ENCODE assay signal across 9 cellular contexts in the genomic region with DNA sequence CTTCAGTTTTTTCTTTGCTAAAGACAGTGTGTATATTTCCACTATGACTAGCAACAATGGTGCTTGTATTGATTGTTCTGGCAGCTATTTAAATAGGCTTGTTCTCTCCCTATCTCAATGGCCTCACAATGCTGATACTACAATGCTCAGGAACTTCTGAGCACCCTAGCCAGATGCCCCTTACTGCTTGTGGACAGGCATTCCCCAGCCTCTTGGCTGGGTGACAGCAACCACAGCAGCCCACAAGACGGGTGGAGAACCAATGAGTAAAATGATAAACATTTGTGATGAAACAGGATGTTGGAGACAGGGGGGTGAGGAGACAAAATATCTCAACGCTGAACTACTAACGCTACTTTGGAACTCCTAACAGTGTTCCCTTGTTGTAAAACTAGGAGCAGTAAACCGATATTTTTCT. TPM values are rescaled to one million over a fixed set of nuclear protein-coding genes. Genes with fewer than 3 reads are reported as not detected.
DNase-seq lines count a peak whose midpoint lies in the region; ATAC-seq and TF ChIP-seq lines count a peak whose summit lies in the region.
"Had no signal": no experiment of that assay in that cellular context is flagged by ENCODE, and none has a peak within 500 bp of the region (broad histone marks: within the 10 kb centered on the region; RNA-seq: fewer than 3 reads in every experiment).

No MANE protein-coding gene starts in this region.

- no peaks in the 10 kb centered on the region for H3K36me3 ChIP-seq in adipocyte (ENCODE audit: control insufficient read depth, insufficient read depth, low read length, severe bottlenecking)

- DNase-seq in AG10803 (ENCODE audit: low read depth) (peak; percentile 99), SW 1271 (lab: John Stamatoyannopoulos, UW) (peak; percentile 91 to 97), adipocyte (ENCODE audit: low read depth) (peak; percentile 96), islet precursor cell (peak; percentile 73), type B pancreatic cell (ENCODE audit: extremely low spot score, unreplicated experiment) (no peak)
- peak; percentile 44 to 52 for DNase-seq in stimulated activated CD8-positive, alpha-beta memory T cell treated with anti-CD3 and anti-CD28 coated beads, Interleukin-15, amount 100 ng/mL, for 4 hours (ENCODE audit: low read depth in 2 of 2)

- H3K4me3 ChIP-seq in AG10803 (ENCODE audit: low read length) (peak overlapping the region; percentile 34), adipocyte (ENCODE audit: low read length) (peak overlapping the region; percentile 68)

- ATAC-seq in GM19397 (IDR thresholded peaks at IDR 0.05; ENCODE audit: unreplicated experiment) (peak; percentile 86), HG03460 (IDR thresholded peaks at IDR 0.05; ENCODE audit: unreplicated experiment) (peak; percentile 78)

- H3K9me3 ChIP-seq in adipocyte (ENCODE audit: control insufficient read depth, low read length), result no peaks in the 10 kb centered on the region

- H3K9ac ChIP-seq in adipocyte (ENCODE audit: low read length), result peak overlapping the region; percentile 55
- H3K9ac ChIP-seq: parathyroid adenoma had no signal

- H3K4me3 Mint-ChIP-seq in type B pancreatic cell, result no peak overlapping the region

- H3K27me3 ChIP-seq in adipocyte (replicated peaks; ENCODE audit: control insufficient read depth, insufficient read depth, low read length), result no peaks in the 10 kb centered on the region

- TF ChIP-seq CTCF in AG10803 (conservative IDR thresholded peaks at IDR 0.05; ENCODE audit: low read length), result no peak
- TF ChIP-seq CTCF in type B pancreatic cell (conservative IDR thresholded peaks at IDR 0.05), result no peak

- no peak overlapping the region for H3K27ac Mint-ChIP-seq in type B pancreatic cell

- H3K4me1 ChIP-seq in adipocyte (ENCODE audit: control insufficient read depth, insufficient read depth, low read length), result peaks cover 46% of the 10 kb centered on the region
- H3K4me1 ChIP-seq: parathyroid adenoma had no signal

- H3K9me3 Mint-ChIP-seq in type B pancreatic cell, result no peaks in the 10 kb centered on the region

- H3K4me1 Mint-ChIP-seq in type B pancreatic cell (ENCODE audit: unreplicated experiment), result peaks cover 13% of the 10 kb centered on the region

- no peaks in the 10 kb centered on the region for H3K27me3 Mint-ChIP-seq in type B pancreatic cell

- no peaks in the 10 kb centered on the region for H3K36me3 Mint-ChIP-seq in type B pancreatic cell

RNA-seq across cellular contexts. Expression of gene HIVEP2, which starts 42.3 kb away (rescaled TPM):
- 12.3 and 34.1 TPM in 2 replicates for total RNA-seq in type B pancreatic cell (ENCODE audit: low replicate concordance)
